37 cellular contexts compared by ENCODE assay signal in the genomic region with DNA sequence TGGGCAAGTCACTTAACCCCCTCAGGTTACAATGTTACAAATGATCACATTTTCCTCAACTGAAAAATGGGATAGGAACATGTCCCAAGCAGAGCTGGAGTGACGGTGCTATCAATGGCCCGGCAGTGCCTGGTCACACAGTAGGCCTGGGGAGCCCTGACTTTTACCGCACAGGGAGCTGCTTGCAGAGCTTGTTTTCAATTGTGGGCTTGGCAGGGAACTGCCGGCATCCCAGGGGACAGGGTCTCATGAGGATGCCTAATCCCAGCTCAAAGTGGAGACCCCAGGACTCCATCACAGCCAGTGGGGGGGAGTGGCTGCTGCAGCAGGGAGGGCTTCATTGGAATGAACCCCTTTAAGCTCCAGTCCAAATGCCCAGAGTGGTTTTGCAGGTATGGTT. TPM values are rescaled to one million over a fixed set of nuclear protein-coding genes. Genes with fewer than 3 reads are reported as not detected.
"Had no signal": no experiment of that assay in that cellular context is flagged by ENCODE, and none has a peak within 500 bp of the region (broad histone marks: within the 10 kb centered on the region; RNA-seq: fewer than 3 reads in every experiment).

No MANE protein-coding gene starts in this region.

- ATAC-seq: activated CD8-positive, alpha-beta T cell treated with anti-CD3 and anti-CD28 coated beads for 36 hours; Right ventricle myocardium inferior; SK-N-SH treated with all-trans-retinoic acid at 6 μM for 48 hours had no signal

- H3K4me3 ChIP-seq: PC-9 had no signal

- H3K36me3 ChIP-seq: brain microvascular endothelial cell, WERI-Rb-1 had no signal

- DNase-seq: activated CD4-positive, alpha-beta T cell treated with anti-CD3 and anti-CD28 coated beads, Interleukin-2, amount 10 ng/mL, durations not matched to agents 24 days and 14 days; activated CD4-positive, alpha-beta T cell treated with anti-CD3 and anti-CD28 coated beads, Interleukin-2, amount 50 U/mL, for 4 hours; activated CD4-positive, CD25-positive, alpha-beta regulatory T cell; activated CD8-positive, alpha-beta T cell treated with anti-CD3 and anti-CD28 coated beads for 36 hours; activated effector memory CD4-positive, alpha-beta T cell treated with Interleukin-2 at 50 U/mL for 16 hours; activated naive CD4-positive, alpha-beta T cell; activated naive CD4-positive, alpha-beta T cell treated with anti-CD3 and anti-CD28 coated beads, Interleukin-2, amount 50 U/mL, for 16 hours; activated naive CD8-positive, alpha-beta T cell treated with anti-CD3 and anti-CD28 coated beads for 36 hours; activated T-cell treated with anti-CD3 and anti-CD28 coated beads, Interleukin-2, amount 50 U/mL, for 1 hour; amniotic stem cell; brain microvascular endothelial cell; central memory CD4-positive, alpha-beta T cell; MM.1S; MV-4-11; NCI-H1092; NCI-H1436 treated with DMSO at 0.1 percent for 48 hours; NCI-H187; NCI-H2029 treated with DMSO at 0.1 percent for 48 hours; NCI-H2107; NCI-H2171; NCI-H510A; NCI-H526; NCI-H748 treated with DMSO at 0.1 percent for 48 hours; NK-92 treated with Interleukin-12 subunit alpha and Interleukin-12 subunit beta, amount 100 ng/mL, for 24 hours; PC-9; SIG-M5; T-helper 1 cell; T1000; WERI-Rb-1 had no signal

- H3K27me3 Mint-ChIP-seq: activated CD4-positive, alpha-beta T cell treated with anti-CD3 and anti-CD28 coated beads, Interleukin-2, amount 10 ng/mL, durations not matched to agents 24 days and 14 days; activated CD8-positive, alpha-beta T cell treated with anti-CD3 and anti-CD28 coated beads for 36 hours; activated naive CD8-positive, alpha-beta T cell treated with anti-CD3 and anti-CD28 coated beads for 36 hours had no signal

- FAIRE-seq: RCC 7860 had no signal

- H3K27me3 ChIP-seq: brain microvascular endothelial cell had no signal

- H3K4me3 Mint-ChIP-seq: activated CD4-positive, alpha-beta T cell treated with anti-CD3 and anti-CD28 coated beads, Interleukin-2, amount 10 ng/mL, durations not matched to agents 24 days and 14 days; activated CD8-positive, alpha-beta T cell treated with anti-CD3 and anti-CD28 coated beads for 36 hours; activated naive CD8-positive, alpha-beta T cell treated with anti-CD3 and anti-CD28 coated beads for 36 hours; activated T-helper 1 cell treated with anti-CD3 and anti-CD28 coated beads, Interleukin-12 subunit alpha, Interleukin-12 subunit beta, Interleukin-2, Interleukin-4 antibody, amounts not matched to agents 30 ng/mL and 10 ng/mL and 1 ng/mL, durations not matched to agents 14 hours and 24 hours and 36 hours had no signal

- H2AFZ ChIP-seq: PC-9 had no signal

- H3K9ac ChIP-seq: KMS-11 had no signal

- H3K27ac Mint-ChIP-seq: activated naive CD8-positive, alpha-beta T cell treated with anti-CD3 and anti-CD28 coated beads for 36 hours had no signal

- H3K27ac ChIP-seq: brain microvascular endothelial cell, KMS-11, PC-9, RWPE1, WERI-Rb-1 had no signal

- H3K4me2 ChIP-seq: KMS-11, PC-9 had no signal

RNA-seq across cellular contexts. Expression of a gene that starts 11.4 kb away (rescaled TPM):
- total RNA-seq: LHCN-M2, PC-9, SK-MEL-5 had no signal

RNA-seq across cellular contexts. Expression of a gene that starts 23.7 kb away (rescaled TPM):
- total RNA-seq: SK-MEL-5 had no signal
